Comparison of ENCODE assay signal across 2 cellular contexts in genomic region chr2:190587106-190587505, GRCh38.
TF ChIP-seq lines count a peak whose summit lies in the region.

No MANE protein-coding gene starts in this region.

TF ChIP-seq in HepG2, 621 proteins besides CTCF, POLR2A, EP300 and RAD21 (continues in another document):
- TF ChIP-seq ZNF670 (CRISPR knock-in tag; IDR thresholded peaks at IDR 0.05; ENCODE audit: borderline replicate concordance) (0 out of 2 replicates have a peak, but pooled peaks have one; percentile 49), SOX6 (IDR thresholded peaks at IDR 0.05) (no peak), SOX6 (CRISPR knock-in tag; IDR thresholded peaks at IDR 0.05) (peak; percentile 23; the same call in 1 of the 2 replicates), RXRB (CRISPR knock-in tag; IDR thresholded peaks at IDR 0.05; ENCODE audit: borderline replicate concordance) (peak; percentile 51; the same call in 1 of the 2 replicates), CBFB (CRISPR knock-in tag; IDR thresholded peaks at IDR 0.05) (no peak), SIX1 (CRISPR knock-in tag; IDR thresholded peaks at IDR 0.05; ENCODE audit: borderline replicate concordance) (peak; percentile 49; the same call in 1 of the 2 replicates), AHDC1 (CRISPR knock-in tag; IDR thresholded peaks at IDR 0.05; ENCODE audit: borderline replicate concordance) (0 out of 2 replicates have a peak, but pooled peaks have one; percentile 48), SIX4 (CRISPR knock-in tag; IDR thresholded peaks at IDR 0.05) (peak; percentile 74; the same call in 1 of the 2 replicates), ZNF510 (CRISPR knock-in tag; IDR thresholded peaks at IDR 0.05; ENCODE audit: low read depth) (no peak), ATF7 (IDR thresholded peaks at IDR 0.05) (peak; percentile 41; the same call in 1 of the 2 replicates), ATF7 (CRISPR knock-in tag; IDR thresholded peaks at IDR 0.05) (no peak), E2F2 (CRISPR knock-in tag; IDR thresholded peaks at IDR 0.05; ENCODE audit: borderline replicate concordance) (no peak), PBX3 (CRISPR knock-in tag; IDR thresholded peaks at IDR 0.05; ENCODE audit: borderline replicate concordance) (no peak), ZMYM4 (CRISPR knock-in tag; IDR thresholded peaks at IDR 0.05) (0 out of 2 replicates have a peak, but pooled peaks have one; percentile 29), ZFP36 (IDR thresholded peaks at IDR 0.05; ENCODE audit: borderline replicate concordance, low read depth, low read length, partially characterized antibody) (no peak)
- TF ChIP-seq, protein P1, sequence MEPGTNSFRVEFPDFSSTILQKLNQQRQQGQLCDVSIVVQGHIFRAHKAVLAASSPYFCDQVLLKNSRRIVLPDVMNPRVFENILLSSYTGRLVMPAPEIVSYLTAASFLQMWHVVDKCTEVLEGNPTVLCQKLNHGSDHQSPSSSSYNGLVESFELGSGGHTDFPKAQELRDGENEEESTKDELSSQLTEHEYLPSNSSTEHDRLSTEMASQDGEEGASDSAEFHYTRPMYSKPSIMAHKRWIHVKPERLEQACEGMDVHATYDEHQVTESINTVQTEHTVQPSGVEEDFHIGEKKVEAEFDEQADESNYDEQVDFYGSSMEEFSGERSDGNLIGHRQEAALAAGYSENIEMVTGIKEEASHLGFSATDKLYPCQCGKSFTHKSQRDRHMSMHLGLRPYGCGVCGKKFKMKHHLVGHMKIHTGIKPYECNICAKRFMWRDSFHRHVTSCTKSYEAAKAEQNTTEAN (CRISPR knock-in tag; conservative IDR thresholded peaks at IDR 0.05): peak; percentile 92
- TF ChIP-seq, protein P2, sequence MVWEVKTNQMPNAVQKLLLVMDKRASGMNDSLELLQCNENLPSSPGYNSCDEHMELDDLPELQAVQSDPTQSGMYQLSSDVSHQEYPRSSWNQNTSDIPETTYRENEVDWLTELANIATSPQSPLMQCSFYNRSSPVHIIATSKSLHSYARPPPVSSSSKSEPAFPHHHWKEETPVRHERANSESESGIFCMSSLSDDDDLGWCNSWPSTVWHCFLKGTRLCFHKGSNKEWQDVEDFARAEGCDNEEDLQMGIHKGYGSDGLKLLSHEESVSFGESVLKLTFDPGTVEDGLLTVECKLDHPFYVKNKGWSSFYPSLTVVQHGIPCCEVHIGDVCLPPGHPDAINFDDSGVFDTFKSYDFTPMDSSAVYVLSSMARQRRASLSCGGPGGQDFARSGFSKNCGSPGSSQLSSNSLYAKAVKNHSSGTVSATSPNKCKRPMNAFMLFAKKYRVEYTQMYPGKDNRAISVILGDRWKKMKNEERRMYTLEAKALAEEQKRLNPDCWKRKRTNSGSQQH (CRISPR knock-in tag; IDR thresholded peaks at IDR 0.05; ENCODE audit: low read depth): no peak

TF ChIP-seq in K562, 482 proteins besides CTCF, POLR2A, EP300 and RAD21:
- peak; percentile 45 for TF ChIP-seq ATF3 (IDR thresholded peaks at IDR 0.05)
- TF ChIP-seq ATF3 (CRISPR knock-in tag; conservative IDR thresholded peaks at IDR 0.05): no peak
- no peak for TF ChIP-seq HDAC6 (IDR thresholded peaks at IDR 0.05; ENCODE audit: low read depth, low read length)
